16 cellular contexts compared by ENCODE assay signal in genomic region chr1:239140968-239141367, GRCh38.
"Had no signal": no experiment of that assay in that cellular context is flagged by ENCODE, and none has a peak within 500 bp of the region (broad histone marks: within the 10 kb centered on the region; RNA-seq: fewer than 3 reads in every experiment).

No MANE protein-coding gene starts in this region.

- DNase-seq: natural killer cell; occipital lobe; ovary; posterior cingulate gyrus; psoas muscle; right cardiac atrium; right lobe of liver; sigmoid colon; small intestine; stimulated activated CD4-positive, alpha-beta T cell treated with anti-CD3 and anti-CD28 coated beads, Interleukin-15, amount 100 ng/mL, for 24 hours; stimulated activated CD4-positive, alpha-beta T cell treated with anti-CD3 and anti-CD28 coated beads, Interleukin-2, amount 100 ng/mL, for 24 hours; stimulated activated CD4-positive, alpha-beta T cell treated with anti-CD3 and anti-CD28 coated beads, Interleukin-2, amount 100 ng/mL, for 48 hours; stimulated activated CD4-positive, alpha-beta T cell treated with anti-CD3 and anti-CD28 coated beads, Interleukin-4, amount 100 ng/mL, for 24 hours; stimulated activated naive B cell treated with anti-CD40 and anti-IgM and Interleukin-4, amounts not matched to agents 10 μg/mL and 1 μg/mL and 100 μg/mL, for 72 hours; stimulated activated naive CD4-positive, alpha-beta T cell treated with Interleukin-2 at 50 U/mL for 16 hours; trophoblast cell had no signal
